Comparison of ENCODE assay signal across 1 cellular context in genomic region chr7:23531794-23532489, GRCh38.
TF ChIP-seq lines count a peak whose summit lies in the region.

TSS of gene TRA2A (minus strand) at chr7:23531981. CDS start at chr7:23531824, 157 bp downstream.

TF ChIP-seq in GM12878, 131 proteins besides CTCF, POLR2A, EP300 and RAD21 (continued from another document):
- 0 out of 4 replicates have a peak, but pooled peaks of 1 of the 2 experiments have one; percentile 29 for TF ChIP-seq ETV6 (conservative IDR thresholded peaks at IDR 0.05 in 1 of 2, IDR thresholded peaks at IDR 0.05 in 1 of 2; ENCODE audit: borderline replicate concordance in 1 of 2, low read depth in 1 of 2)
- peak; percentile 77 for TF ChIP-seq MXI1 (IDR thresholded peaks at IDR 0.05; ENCODE audit: low read depth, low read length)
- TF ChIP-seq, protein P1, sequence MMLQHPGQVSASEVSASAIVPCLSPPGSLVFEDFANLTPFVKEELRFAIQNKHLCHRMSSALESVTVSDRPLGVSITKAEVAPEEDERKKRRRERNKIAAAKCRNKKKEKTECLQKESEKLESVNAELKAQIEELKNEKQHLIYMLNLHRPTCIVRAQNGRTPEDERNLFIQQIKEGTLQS (IDR thresholded peaks at IDR 0.05; ENCODE audit: borderline replicate concordance, extremely low read depth, low read depth, low read length), result no peak
- TF ChIP-seq PML (IDR thresholded peaks at IDR 0.05; ENCODE audit: low read length), result peak; percentile 95
- TF ChIP-seq, protein P2, sequence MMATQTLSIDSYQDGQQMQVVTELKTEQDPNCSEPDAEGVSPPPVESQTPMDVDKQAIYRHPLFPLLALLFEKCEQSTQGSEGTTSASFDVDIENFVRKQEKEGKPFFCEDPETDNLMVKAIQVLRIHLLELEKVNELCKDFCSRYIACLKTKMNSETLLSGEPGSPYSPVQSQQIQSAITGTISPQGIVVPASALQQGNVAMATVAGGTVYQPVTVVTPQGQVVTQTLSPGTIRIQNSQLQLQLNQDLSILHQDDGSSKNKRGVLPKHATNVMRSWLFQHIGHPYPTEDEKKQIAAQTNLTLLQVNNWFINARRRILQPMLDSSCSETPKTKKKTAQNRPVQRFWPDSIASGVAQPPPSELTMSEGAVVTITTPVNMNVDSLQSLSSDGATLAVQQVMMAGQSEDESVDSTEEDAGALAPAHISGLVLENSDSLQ (IDR thresholded peaks at IDR 0.05), result no peak
- TF ChIP-seq SREBF2 (IDR thresholded peaks at IDR 0.05; ENCODE audit: low read length), result no peak
- TF ChIP-seq ZNF384 (IDR thresholded peaks at IDR 0.05; ENCODE audit: borderline replicate concordance, low read depth, low read length), result no peak
- TF ChIP-seq NBN (IDR thresholded peaks at IDR 0.05), result peak; percentile 100
- TF ChIP-seq TCF7 (IDR thresholded peaks at IDR 0.05; ENCODE audit: borderline replicate concordance), result no peak
- TF ChIP-seq MEF2B (IDR thresholded peaks at IDR 0.05; ENCODE audit: partially characterized antibody, poor library complexity, severe bottlenecking), result peak; percentile 8
- 0 out of 2 replicates have a peak, but pooled peaks have one; percentile 42 for TF ChIP-seq REST (IDR thresholded peaks at IDR 0.05; ENCODE audit: low read depth, low read length)
- TF ChIP-seq SIX5 (IDR thresholded peaks at IDR 0.05; ENCODE audit: low read depth, low read length, severe bottlenecking), result no peak
- TF ChIP-seq, protein P3, sequence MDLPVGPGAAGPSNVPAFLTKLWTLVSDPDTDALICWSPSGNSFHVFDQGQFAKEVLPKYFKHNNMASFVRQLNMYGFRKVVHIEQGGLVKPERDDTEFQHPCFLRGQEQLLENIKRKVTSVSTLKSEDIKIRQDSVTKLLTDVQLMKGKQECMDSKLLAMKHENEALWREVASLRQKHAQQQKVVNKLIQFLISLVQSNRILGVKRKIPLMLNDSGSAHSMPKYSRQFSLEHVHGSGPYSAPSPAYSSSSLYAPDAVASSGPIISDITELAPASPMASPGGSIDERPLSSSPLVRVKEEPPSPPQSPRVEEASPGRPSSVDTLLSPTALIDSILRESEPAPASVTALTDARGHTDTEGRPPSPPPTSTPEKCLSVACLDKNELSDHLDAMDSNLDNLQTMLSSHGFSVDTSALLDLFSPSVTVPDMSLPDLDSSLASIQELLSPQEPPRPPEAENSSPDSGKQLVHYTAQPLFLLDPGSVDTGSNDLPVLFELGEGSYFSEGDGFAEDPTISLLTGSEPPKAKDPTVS (IDR thresholded peaks at IDR 0.05; ENCODE audit: low read depth, low read length), result no peak
- TF ChIP-seq, protein P4, sequence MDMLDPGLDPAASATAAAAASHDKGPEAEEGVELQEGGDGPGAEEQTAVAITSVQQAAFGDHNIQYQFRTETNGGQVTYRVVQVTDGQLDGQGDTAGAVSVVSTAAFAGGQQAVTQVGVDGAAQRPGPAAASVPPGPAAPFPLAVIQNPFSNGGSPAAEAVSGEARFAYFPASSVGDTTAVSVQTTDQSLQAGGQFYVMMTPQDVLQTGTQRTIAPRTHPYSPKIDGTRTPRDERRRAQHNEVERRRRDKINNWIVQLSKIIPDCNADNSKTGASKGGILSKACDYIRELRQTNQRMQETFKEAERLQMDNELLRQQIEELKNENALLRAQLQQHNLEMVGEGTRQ (IDR thresholded peaks at IDR 0.05; ENCODE audit: borderline replicate concordance, low read depth, low read length), result no peak
- no peak for TF ChIP-seq HDAC2 (IDR thresholded peaks at IDR 0.05)
- no peak for TF ChIP-seq WRNIP1 (IDR thresholded peaks at IDR 0.05; ENCODE audit: borderline replicate concordance, low read depth, low read length)
- TF ChIP-seq RFX5 (IDR thresholded peaks at IDR 0.05; ENCODE audit: low read depth, low read length), result 0 out of 2 replicates have a peak, but pooled peaks have one; percentile 67
- peak; percentile 62; the same call in 1 of the 2 replicates for TF ChIP-seq TCF3 (IDR thresholded peaks at IDR 0.05; ENCODE audit: borderline replicate concordance, insufficient read depth, low read depth, low read length)
- TF ChIP-seq NKRF (conservative IDR thresholded peaks at IDR 0.05), result 0 out of 2 replicates have a peak, but pooled peaks have one; percentile 17
- TF ChIP-seq SPI1 (IDR thresholded peaks at IDR 0.05; ENCODE audit: borderline replicate concordance, insufficient read depth, low read depth, low read length), result no peak
- peak; percentile 23; the same call in 1 of the 2 replicates for TF ChIP-seq PAX5 (IDR thresholded peaks at IDR 0.05; ENCODE audit: borderline replicate concordance, low read depth, low read length)
- no peak for TF ChIP-seq SMARCA5 (IDR thresholded peaks at IDR 0.05)
- peak; percentile 89 for TF ChIP-seq BACH1 (IDR thresholded peaks at IDR 0.05; ENCODE audit: borderline replicate concordance)
- peak; percentile 87; the same call in 1 of the 2 replicates for TF ChIP-seq PAX8 (IDR thresholded peaks at IDR 0.05)
- TF ChIP-seq YBX1 (IDR thresholded peaks at IDR 0.05), result no peak
- TF ChIP-seq STAT1 (conservative IDR thresholded peaks at IDR 0.05), result 0 out of 2 replicates have a peak, but pooled peaks have one; percentile 42
- TF ChIP-seq STAT3 (IDR thresholded peaks at IDR 0.05; ENCODE audit: low read depth, low read length), result no peak
- no peak for TF ChIP-seq MEF2A (IDR thresholded peaks at IDR 0.05; ENCODE audit: insufficient read depth, low read depth, low read length)
- no peak; the same call in 1 of the 2 replicates for TF ChIP-seq EED (IDR thresholded peaks at IDR 0.05; ENCODE audit: low read depth)
- TF ChIP-seq DPF2 (IDR thresholded peaks at IDR 0.05), result peak; percentile 37; the same call in 1 of the 2 replicates
- TF ChIP-seq, protein P5, sequence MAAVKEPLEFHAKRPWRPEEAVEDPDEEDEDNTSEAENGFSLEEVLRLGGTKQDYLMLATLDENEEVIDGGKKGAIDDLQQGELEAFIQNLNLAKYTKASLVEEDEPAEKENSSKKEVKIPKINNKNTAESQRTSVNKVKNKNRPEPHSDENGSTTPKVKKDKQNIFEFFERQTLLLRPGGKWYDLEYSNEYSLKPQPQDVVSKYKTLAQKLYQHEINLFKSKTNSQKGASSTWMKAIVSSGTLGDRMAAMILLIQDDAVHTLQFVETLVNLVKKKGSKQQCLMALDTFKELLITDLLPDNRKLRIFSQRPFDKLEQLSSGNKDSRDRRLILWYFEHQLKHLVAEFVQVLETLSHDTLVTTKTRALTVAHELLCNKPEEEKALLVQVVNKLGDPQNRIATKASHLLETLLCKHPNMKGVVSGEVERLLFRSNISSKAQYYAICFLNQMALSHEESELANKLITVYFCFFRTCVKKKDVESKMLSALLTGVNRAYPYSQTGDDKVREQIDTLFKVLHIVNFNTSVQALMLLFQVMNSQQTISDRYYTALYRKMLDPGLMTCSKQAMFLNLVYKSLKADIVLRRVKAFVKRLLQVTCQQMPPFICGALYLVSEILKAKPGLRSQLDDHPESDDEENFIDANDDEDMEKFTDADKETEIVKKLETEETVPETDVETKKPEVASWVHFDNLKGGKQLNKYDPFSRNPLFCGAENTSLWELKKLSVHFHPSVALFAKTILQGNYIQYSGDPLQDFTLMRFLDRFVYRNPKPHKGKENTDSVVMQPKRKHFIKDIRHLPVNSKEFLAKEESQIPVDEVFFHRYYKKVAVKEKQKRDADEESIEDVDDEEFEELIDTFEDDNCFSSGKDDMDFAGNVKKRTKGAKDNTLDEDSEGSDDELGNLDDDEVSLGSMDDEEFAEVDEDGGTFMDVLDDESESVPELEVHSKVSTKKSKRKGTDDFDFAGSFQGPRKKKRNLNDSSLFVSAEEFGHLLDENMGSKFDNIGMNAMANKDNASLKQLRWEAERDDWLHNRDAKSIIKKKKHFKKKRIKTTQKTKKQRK (IDR thresholded peaks at IDR 0.05; ENCODE audit: low read depth, low read length), result no peak
- TF ChIP-seq MYB (IDR thresholded peaks at IDR 0.05; ENCODE audit: borderline replicate concordance, low read depth, low read length), result 0 out of 2 replicates have a peak, but pooled peaks have one; percentile 36
- TF ChIP-seq, protein P6, sequence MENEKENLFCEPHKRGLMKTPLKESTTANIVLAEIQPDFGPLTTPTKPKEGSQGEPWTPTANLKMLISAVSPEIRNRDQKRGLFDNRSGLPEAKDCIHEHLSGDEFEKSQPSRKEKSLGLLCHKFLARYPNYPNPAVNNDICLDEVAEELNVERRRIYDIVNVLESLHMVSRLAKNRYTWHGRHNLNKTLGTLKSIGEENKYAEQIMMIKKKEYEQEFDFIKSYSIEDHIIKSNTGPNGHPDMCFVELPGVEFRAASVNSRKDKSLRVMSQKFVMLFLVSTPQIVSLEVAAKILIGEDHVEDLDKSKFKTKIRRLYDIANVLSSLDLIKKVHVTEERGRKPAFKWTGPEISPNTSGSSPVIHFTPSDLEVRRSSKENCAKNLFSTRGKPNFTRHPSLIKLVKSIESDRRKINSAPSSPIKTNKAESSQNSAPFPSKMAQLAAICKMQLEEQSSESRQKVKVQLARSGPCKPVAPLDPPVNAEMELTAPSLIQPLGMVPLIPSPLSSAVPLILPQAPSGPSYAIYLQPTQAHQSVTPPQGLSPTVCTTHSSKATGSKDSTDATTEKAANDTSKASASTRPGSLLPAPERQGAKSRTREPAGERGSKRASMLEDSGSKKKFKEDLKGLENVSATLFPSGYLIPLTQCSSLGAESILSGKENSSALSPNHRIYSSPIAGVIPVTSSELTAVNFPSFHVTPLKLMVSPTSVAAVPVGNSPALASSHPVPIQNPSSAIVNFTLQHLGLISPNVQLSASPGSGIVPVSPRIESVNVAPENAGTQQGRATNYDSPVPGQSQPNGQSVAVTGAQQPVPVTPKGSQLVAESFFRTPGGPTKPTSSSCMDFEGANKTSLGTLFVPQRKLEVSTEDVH (IDR thresholded peaks at IDR 0.05; ENCODE audit: low read depth, partially characterized antibody), result no peak
- TF ChIP-seq, protein P7, sequence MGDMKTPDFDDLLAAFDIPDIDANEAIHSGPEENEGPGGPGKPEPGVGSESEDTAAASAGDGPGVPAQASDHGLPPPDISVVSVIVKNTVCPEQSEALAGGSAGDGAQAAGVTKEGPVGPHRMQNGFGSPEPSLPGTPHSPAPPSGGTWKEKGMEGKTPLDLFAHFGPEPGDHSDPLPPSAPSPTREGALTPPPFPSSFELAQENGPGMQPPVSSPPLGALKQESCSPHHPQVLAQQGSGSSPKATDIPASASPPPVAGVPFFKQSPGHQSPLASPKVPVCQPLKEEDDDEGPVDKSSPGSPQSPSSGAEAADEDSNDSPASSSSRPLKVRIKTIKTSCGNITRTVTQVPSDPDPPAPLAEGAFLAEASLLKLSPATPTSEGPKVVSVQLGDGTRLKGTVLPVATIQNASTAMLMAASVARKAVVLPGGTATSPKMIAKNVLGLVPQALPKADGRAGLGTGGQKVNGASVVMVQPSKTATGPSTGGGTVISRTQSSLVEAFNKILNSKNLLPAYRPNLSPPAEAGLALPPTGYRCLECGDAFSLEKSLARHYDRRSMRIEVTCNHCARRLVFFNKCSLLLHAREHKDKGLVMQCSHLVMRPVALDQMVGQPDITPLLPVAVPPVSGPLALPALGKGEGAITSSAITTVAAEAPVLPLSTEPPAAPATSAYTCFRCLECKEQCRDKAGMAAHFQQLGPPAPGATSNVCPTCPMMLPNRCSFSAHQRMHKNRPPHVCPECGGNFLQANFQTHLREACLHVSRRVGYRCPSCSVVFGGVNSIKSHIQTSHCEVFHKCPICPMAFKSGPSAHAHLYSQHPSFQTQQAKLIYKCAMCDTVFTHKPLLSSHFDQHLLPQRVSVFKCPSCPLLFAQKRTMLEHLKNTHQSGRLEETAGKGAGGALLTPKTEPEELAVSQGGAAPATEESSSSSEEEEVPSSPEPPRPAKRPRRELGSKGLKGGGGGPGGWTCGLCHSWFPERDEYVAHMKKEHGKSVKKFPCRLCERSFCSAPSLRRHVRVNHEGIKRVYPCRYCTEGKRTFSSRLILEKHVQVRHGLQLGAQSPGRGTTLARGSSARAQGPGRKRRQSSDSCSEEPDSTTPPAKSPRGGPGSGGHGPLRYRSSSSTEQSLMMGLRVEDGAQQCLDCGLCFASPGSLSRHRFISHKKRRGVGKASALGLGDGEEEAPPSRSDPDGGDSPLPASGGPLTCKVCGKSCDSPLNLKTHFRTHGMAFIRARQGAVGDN (IDR thresholded peaks at IDR 0.05), result 0 out of 2 replicates have a peak, but pooled peaks have one; percentile 69
- no peak for TF ChIP-seq JUNB (IDR thresholded peaks at IDR 0.05)
- TF ChIP-seq FOXM1 (IDR thresholded peaks at IDR 0.05; ENCODE audit: low read depth, low read length), result no peak
- peak; percentile 88 for TF ChIP-seq SMAD1 (IDR thresholded peaks at IDR 0.05; ENCODE audit: low read depth, partially characterized antibody)
- peak; percentile 94; the same call in 1 of the 2 replicates for TF ChIP-seq CHD1 (IDR thresholded peaks at IDR 0.05; ENCODE audit: low read depth, low read length)
- TF ChIP-seq RUNX3 (IDR thresholded peaks at IDR 0.05; ENCODE audit: low read length), result peak; percentile 64
- no peak for TF ChIP-seq BMI1 (IDR thresholded peaks at IDR 0.05; ENCODE audit: borderline replicate concordance)
